Comparison of ENCODE assay signal across 8 cellular contexts in the genomic region with DNA sequence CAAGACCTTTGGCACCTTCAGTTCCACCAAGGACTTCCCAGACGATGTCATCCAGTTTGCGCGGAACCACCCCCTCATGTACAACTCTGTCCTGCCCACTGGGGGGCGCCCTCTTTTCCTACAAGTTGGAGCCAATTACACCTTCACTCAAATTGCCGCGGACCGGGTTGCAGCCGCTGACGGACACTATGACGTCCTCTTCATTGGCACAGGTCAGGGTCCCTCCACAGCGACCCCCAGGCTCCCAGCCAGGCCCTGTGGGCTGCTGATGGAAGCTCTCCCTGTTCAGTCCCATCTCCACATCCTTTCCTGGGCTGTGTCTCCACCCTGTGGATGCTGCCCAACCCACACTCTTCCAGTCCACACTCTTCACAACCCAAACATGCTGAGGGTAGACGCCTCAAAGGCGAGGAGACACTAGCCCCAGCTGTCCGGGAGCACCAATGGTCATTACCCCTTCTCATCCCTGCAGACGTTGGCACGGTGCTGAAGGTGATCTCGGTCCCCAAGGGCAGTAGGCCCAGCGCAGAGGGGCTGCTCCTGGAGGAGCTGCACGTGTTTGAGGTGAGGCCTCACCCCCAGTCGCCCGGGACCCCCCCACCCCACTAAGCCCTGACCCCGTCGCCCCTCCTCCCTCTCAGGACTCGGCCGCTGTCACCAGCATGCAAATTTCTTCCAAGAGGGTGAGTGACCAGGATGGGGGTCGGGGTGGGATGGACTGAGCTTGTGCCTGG. TPM values are rescaled to one million over a fixed set of nuclear protein-coding genes. Genes with fewer than 3 reads are reported as not detected.
DNase-seq lines count a peak whose midpoint lies in the region; ATAC-seq and TF ChIP-seq lines count a peak whose summit lies in the region.

No MANE protein-coding gene starts in this region.

- peak overlapping the region; percentile 59 for H3K27ac Mint-ChIP-seq in mesothelial cell of epicardium

- peaks cover 15% of the 10 kb centered on the region for H3K36me3 Mint-ChIP-seq in mesothelial cell of epicardium

- intact Hi-C loops in dorsolateral prefrontal cortex (cut with DNase I) = loop anchor here in 1 of 2 donors (5.0 kb wide), 2 partner anchors 82 to 152 kb away; partner anchors contain the start of gene GNAT1

- H3K4me3 Mint-ChIP-seq in mesothelial cell of epicardium = peak overlapping the region; percentile 33

- no peaks in the 10 kb centered on the region for H3K9me3 Mint-ChIP-seq in mesothelial cell of epicardium

- DNase-seq in NCI-H146 (lab: John Stamatoyannopoulos, UW) (peak; percentile 39), NCI-H146 treated with DMSO at 0.1 percent for 48 hours (lab: John Stamatoyannopoulos, UW; ENCODE audit: unreplicated experiment) (no peak), NCI-H460 (ENCODE audit: extremely low read depth, low read depth) (peak; percentile 38), dorsolateral prefrontal cortex (peak in 2 of 10 donors; percentile 58 to 61), mesothelial cell of epicardium (ENCODE audit: low spot score in 2 of 2, unreplicated experiment in 2 of 2) (peak in 1 of 2 experiments; percentile 70)
- peak; percentile 70 to 71 for DNase-seq in activated CD4-positive, alpha-beta T cell treated with anti-CD3 and anti-CD28 coated beads, Interleukin-2, amount 50 U/mL, for 4 hours
- DNase-seq in stimulated activated naive CD4-positive, alpha-beta T cell treated with Interleukin-2 at 50 U/mL for 16 hours (lab: John Stamatoyannopoulos, UW) = peak; percentile 66

- peak in 55 of 56 donors; percentile 51 to 83 (median 71) for TF ChIP-seq CTCF in dorsolateral prefrontal cortex (IDR thresholded peaks at IDR 0.05 in 54 of 56, conservative IDR thresholded peaks at IDR 0.05 in 2 of 56; ENCODE audit: low read depth in 1 of 56, partially characterized antibody in 56 of 56)
- TF ChIP-seq CTCF in mesothelial cell of epicardium (IDR thresholded peaks at IDR 0.05; ENCODE audit: unreplicated experiment) = peak; percentile 79

- ATAC-seq in HG02840 (IDR thresholded peaks at IDR 0.05; ENCODE audit: low FRiP score, unreplicated experiment) = no peak

- H3K27ac ChIP-seq in dorsolateral prefrontal cortex = peak overlapping the region in 58 of 59 donors; percentile 57 to 100 (median 100)

- peaks cover 35% of the 10 kb centered on the region for H3K4me1 Mint-ChIP-seq in mesothelial cell of epicardium

- peak overlapping the region in 31 of 59 donors; percentile 0 to 69 (median 55) for H3K4me3 ChIP-seq in dorsolateral prefrontal cortex

- H3K27me3 Mint-ChIP-seq in mesothelial cell of epicardium (ENCODE audit: low read depth) = peaks cover 29% of the 10 kb centered on the region

- peaks cover 0 to 35% (median 14%) of the 10 kb centered on the region in 45 donors for H3K27me3 ChIP-seq in dorsolateral prefrontal cortex

RNA-seq across cellular contexts. Expression of gene LSMEM2, which starts 4.3 kb away (rescaled TPM):
- not detected in 2 replicates for total RNA-seq in NCI-H460 (2014; rRNA removed; shearing (Covaris generic))
- not detected in 2 replicates for polyA plus RNA-seq in NCI-H460 (2014; cell fraction: nucleus; rRNA removed)
- total RNA-seq in dorsolateral prefrontal cortex (1 to 10 TPM in 95 of 120 experiments, under 1 TPM in 23, not detected in 2; 0.31 to 7.4 (median 1.7) TPM), mesothelial cell of epicardium (0.38 to 0.51 TPM (median 0.50 TPM) in 3 replicates)

RNA-seq across cellular contexts. Expression of gene SEMA3B, which starts 5.6 kb away (rescaled TPM):
- total RNA-seq in NCI-H460 (2014; rRNA removed; shearing (Covaris generic)) = 4.9 and 6.1 TPM in 2 replicates
- 23.1 and 33.5 TPM in 2 replicates for polyA plus RNA-seq in NCI-H460 (2014; cell fraction: nucleus; rRNA removed)
- 100 to 1,000 TPM in 85 of 120 experiments, 10 to 100 TPM in 35; 36.0 to 486 (median 135) TPM for total RNA-seq in dorsolateral prefrontal cortex
- 166 to 179 TPM (median 177 TPM) in 3 replicates for total RNA-seq in mesothelial cell of epicardium

RNA-seq across cellular contexts. Expression of gene IFRD2, which starts 17.7 kb away (rescaled TPM):
- total RNA-seq in NCI-H460 (2014; rRNA removed; shearing (Covaris generic)) = 116 TPM in 2 replicates
- 358 and 363 TPM in 2 replicates for polyA plus RNA-seq in NCI-H460 (2014; cell fraction: nucleus; rRNA removed)
- total RNA-seq in dorsolateral prefrontal cortex = 10 to 100 TPM; 15.0 to 46.2 (median 28.8) TPM
- total RNA-seq in mesothelial cell of epicardium = 40.2 to 47.3 TPM (median 46.9 TPM) in 3 replicates

RNA-seq across cellular contexts. Expression of gene HYAL3, which starts 24.7 kb away (rescaled TPM):
- total RNA-seq in NCI-H460 (2014; rRNA removed; shearing (Covaris generic)) = 13.0 and 15.1 TPM in 2 replicates
- polyA plus RNA-seq in NCI-H460 (2014; cell fraction: nucleus; rRNA removed) = 12.4 and 15.8 TPM in 2 replicates
- total RNA-seq in dorsolateral prefrontal cortex = 10 to 100 TPM in 25 of 120 experiments, 1 to 10 TPM in 95; 3.0 to 14.8 (median 8.4) TPM
- total RNA-seq in mesothelial cell of epicardium = 2.9 to 3.0 TPM (median 2.9 TPM) in 3 replicates

RNA-seq across cellular contexts. Expression of gene NAA80, which starts 24.7 kb away (rescaled TPM):
- 7.2 and 7.6 TPM in 2 replicates for total RNA-seq in NCI-H460 (2014; rRNA removed; shearing (Covaris generic))
- 30.5 and 36.8 TPM in 2 replicates for polyA plus RNA-seq in NCI-H460 (2014; cell fraction: nucleus; rRNA removed)
- total RNA-seq in dorsolateral prefrontal cortex (10 to 100 TPM in 119 of 120 experiments, 1 to 10 TPM in 1; 10.0 to 30.3 (median 19.2) TPM), mesothelial cell of epicardium (14.5 to 17.3 TPM (median 15.4 TPM) in 3 replicates)
